ENCODE assay signal across 23 cellular contexts in genomic region chr2:150832686-150833085, GRCh38.
"Had no signal": no experiment of that assay in that cellular context is flagged by ENCODE, and none has a peak within 500 bp of the region (broad histone marks: within the 10 kb centered on the region; RNA-seq: fewer than 3 reads in every experiment).

No MANE protein-coding gene starts in this region.

- H3K27ac Mint-ChIP-seq: activated naive CD8-positive, alpha-beta T cell treated with anti-CD3 and anti-CD28 coated beads for 36 hours; activated T-cell treated with anti-CD3 and anti-CD28 coated beads, Interleukin-2, amount 50 U/mL, for 24 hours; activated T-helper 17 cell treated with anti-CD3 and anti-CD28 coated beads, Interleukin-2, amount 50 U/mL, for 72 hours; effector memory CD8-positive, alpha-beta T cell; naive thymus-derived CD8-positive, alpha-beta T cell; neural progenitor cell; stimulated activated memory B cell treated with anti-CD40 and anti-IgM and Interleukin-4, amounts not matched to agents 10 μg/mL and 1 μg/mL and 100 μg/mL, for 72 hours; WTC11 had no signal

- H3K27me3 Mint-ChIP-seq: activated T-cell treated with anti-CD3 and anti-CD28 coated beads, Interleukin-2, amount 50 U/mL, for 24 hours; activated T-helper 17 cell treated with anti-CD3 and anti-CD28 coated beads, Interleukin-2, amount 50 U/mL, for 72 hours; effector memory CD8-positive, alpha-beta T cell; stimulated activated memory B cell treated with anti-CD40 and anti-IgM and Interleukin-4, amounts not matched to agents 10 μg/mL and 1 μg/mL and 100 μg/mL, for 72 hours had no signal

- H3K4me3 ChIP-seq: colonic mucosa, dorsolateral prefrontal cortex, esophagus squamous epithelium, hepatocyte, left ventricle myocardium inferior, neural progenitor cell, right lobe of liver, stomach, transverse colon had no signal

- H3K36me3 Mint-ChIP-seq: activated naive CD8-positive, alpha-beta T cell treated with anti-CD3 and anti-CD28 coated beads for 36 hours; naive thymus-derived CD8-positive, alpha-beta T cell; neural progenitor cell; stimulated activated memory B cell treated with anti-CD40 and anti-IgM and Interleukin-4, amounts not matched to agents 10 μg/mL and 1 μg/mL and 100 μg/mL, for 72 hours had no signal

- H3K4me1 Mint-ChIP-seq: activated naive CD8-positive, alpha-beta T cell treated with anti-CD3 and anti-CD28 coated beads for 36 hours; activated T-helper 17 cell treated with anti-CD3 and anti-CD28 coated beads, Interleukin-2, amount 50 U/mL, for 72 hours; naive thymus-derived CD8-positive, alpha-beta T cell; neural progenitor cell; stimulated activated memory B cell treated with anti-CD40 and anti-IgM and Interleukin-4, amounts not matched to agents 10 μg/mL and 1 μg/mL and 100 μg/mL, for 72 hours; WTC11 had no signal

- ATAC-seq: activated T-helper 17 cell treated with anti-CD3 and anti-CD28 coated beads, Interleukin-2, amount 50 U/mL, for 72 hours; effector memory CD8-positive, alpha-beta T cell; naive thymus-derived CD8-positive, alpha-beta T cell; right lobe of liver; stimulated activated memory B cell treated with anti-CD40 and anti-IgM and Interleukin-4, amounts not matched to agents 10 μg/mL and 1 μg/mL and 100 μg/mL, for 72 hours; WTC11 had no signal

- H3K36me3 ChIP-seq: colonic mucosa, esophagus squamous epithelium, left ventricle myocardium inferior, neural progenitor cell, right lobe of liver, stomach, transverse colon had no signal

- H3K27ac ChIP-seq: colonic mucosa, dorsolateral prefrontal cortex, esophagus squamous epithelium, hepatocyte, left ventricle myocardium inferior, neural progenitor cell, right lobe of liver, stomach, transverse colon had no signal

- H2AFZ ChIP-seq: hepatocyte, neural progenitor cell had no signal

- H3K79me2 ChIP-seq: hepatocyte had no signal

- DNase-seq: activated naive CD4-positive, alpha-beta T cell; activated naive CD8-positive, alpha-beta T cell treated with anti-CD3 and anti-CD28 coated beads for 36 hours; activated T-cell treated with anti-CD3 and anti-CD28 coated beads, Interleukin-2, amount 50 U/mL, for 24 hours; amygdala; colonic mucosa; dorsolateral prefrontal cortex; effector memory CD8-positive, alpha-beta T cell; esophagus squamous epithelium; glutamatergic neuron; kidney glomerular epithelial cell; left ventricle myocardium inferior; naive thymus-derived CD8-positive, alpha-beta T cell; right lobe of liver; small intestine; stimulated activated CD4-positive, alpha-beta T cell treated with anti-CD3 and anti-CD28 coated beads, Interleukin-15, amount 100 ng/mL, for 24 hours; stomach; T-helper 9 cell; transverse colon had no signal

- H3K4me3 Mint-ChIP-seq: activated naive CD8-positive, alpha-beta T cell treated with anti-CD3 and anti-CD28 coated beads for 36 hours; activated T-cell treated with anti-CD3 and anti-CD28 coated beads, Interleukin-2, amount 50 U/mL, for 24 hours; activated T-helper 17 cell treated with anti-CD3 and anti-CD28 coated beads, Interleukin-2, amount 50 U/mL, for 72 hours; effector memory CD8-positive, alpha-beta T cell; naive thymus-derived CD8-positive, alpha-beta T cell; neural progenitor cell; stimulated activated memory B cell treated with anti-CD40 and anti-IgM and Interleukin-4, amounts not matched to agents 10 μg/mL and 1 μg/mL and 100 μg/mL, for 72 hours; WTC11 had no signal

- H3K9me3 ChIP-seq: colonic mucosa, esophagus squamous epithelium, right lobe of liver, transverse colon had no signal

- H3K27me3 ChIP-seq: colonic mucosa, dorsolateral prefrontal cortex, esophagus squamous epithelium, hepatocyte, neural progenitor cell, right lobe of liver, stomach, transverse colon had no signal

- H3K9ac ChIP-seq: neural progenitor cell had no signal

- H3K9me3 Mint-ChIP-seq: activated T-cell treated with anti-CD3 and anti-CD28 coated beads, Interleukin-2, amount 50 U/mL, for 24 hours; effector memory CD8-positive, alpha-beta T cell; naive thymus-derived CD8-positive, alpha-beta T cell; neural progenitor cell; stimulated activated memory B cell treated with anti-CD40 and anti-IgM and Interleukin-4, amounts not matched to agents 10 μg/mL and 1 μg/mL and 100 μg/mL, for 72 hours had no signal

- H3K4me2 ChIP-seq: hepatocyte, neural progenitor cell had no signal

- H3K4me1 ChIP-seq: colonic mucosa, esophagus squamous epithelium, left ventricle myocardium inferior, neural progenitor cell, right lobe of liver, stomach, transverse colon had no signal
